ENCODE assay signal across 32 cellular contexts in the genomic region with DNA sequence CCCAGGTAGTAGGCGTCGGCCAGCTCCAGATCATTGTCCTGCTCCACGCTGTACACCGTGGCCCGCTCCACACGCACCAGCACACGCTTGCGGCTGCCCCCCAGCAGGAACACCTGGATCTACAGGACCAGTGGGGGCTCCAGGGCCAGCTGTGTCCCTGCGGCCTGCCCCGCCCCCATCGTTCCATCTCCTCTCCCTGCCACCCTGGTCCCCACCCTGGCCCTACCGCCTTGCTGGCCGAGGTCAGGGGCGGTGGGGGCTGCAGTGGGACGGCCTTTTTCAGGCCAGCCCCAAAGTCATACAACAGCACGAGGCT. TPM values are rescaled to one million over a fixed set of nuclear protein-coding genes. Genes with fewer than 3 reads are reported as not detected.
"Had no signal": no experiment of that assay in that cellular context is flagged by ENCODE, and none has a peak within 500 bp of the region (broad histone marks: within the 10 kb centered on the region; RNA-seq: fewer than 3 reads in every experiment).

No MANE protein-coding gene starts in this region.

- DNase-seq: naive thymus-derived CD4-positive, alpha-beta T cell; natural killer cell; nucleus accumbens; ovary; posterior cingulate gyrus; psoas muscle; right cardiac atrium; spleen; stimulated activated CD4-positive, alpha-beta T cell treated with anti-CD3 and anti-CD28 coated beads, Interleukin-12 subunit alpha, Interleukin-12 subunit beta, amount 100 ng/mL, for 4 hours; stimulated activated CD4-positive, alpha-beta T cell treated with anti-CD3 and anti-CD28 coated beads, Interleukin-1b, Interleukin-23, amount 100 ng/mL, for 48 hours; stimulated activated CD4-positive, alpha-beta T cell treated with anti-CD3 and anti-CD28 coated beads, Interleukin-4, amount 100 ng/mL, for 1 hour; stimulated activated CD4-positive, alpha-beta T cell treated with anti-CD3 and anti-CD28 coated beads, Interleukin-4, amount 100 ng/mL, for 4 hours; stimulated activated CD8-positive, alpha-beta memory T cell treated with anti-CD3 and anti-CD28 coated beads, Interleukin-4, amount 100 ng/mL, for 48 hours; stimulated activated naive CD4-positive, alpha-beta T cell; stimulated activated naive CD8-positive, alpha-beta T cell treated with anti-CD3 and anti-CD28 coated beads, Interleukin-15, amount 100 ng/mL, for 72 hours; stimulated activated naive CD8-positive, alpha-beta T cell treated with anti-CD3 and anti-CD28 coated beads, Interleukin-15, Interleukin-2, amounts not matched to agents 100 U/mL and 50 U/mL, for 24 hours; substantia nigra; testis; tibial artery; transverse colon had no signal

- H3K27me3 ChIP-seq: neural progenitor cell, neutrophil, ovary, spleen, suprapubic skin, testis, tibial artery, transverse colon, upper lobe of left lung, vagina had no signal

- H3K27ac ChIP-seq: neural progenitor cell, neutrophil, ovary, parathyroid adenoma, psoas muscle, skin epidermis, spleen, suprapubic skin, testis, tibial artery, transverse colon, upper lobe of left lung, vagina had no signal

- H3K4me1 ChIP-seq: neural progenitor cell, parathyroid adenoma, tibial artery, transverse colon, upper lobe of left lung had no signal

- H3K27me3 Mint-ChIP-seq: naive thymus-derived CD4-positive, alpha-beta T cell; progenitor cell of endocrine pancreas; stimulated activated memory B cell treated with anti-CD40 and anti-IgM and Interleukin-4, amounts not matched to agents 10 μg/mL and 1 μg/mL and 100 μg/mL, for 72 hours; stimulated activated naive CD8-positive, alpha-beta T cell treated with anti-CD3 and anti-CD28 coated beads, Interleukin-15, amount 100 ng/mL, for 72 hours had no signal

- H3K27ac Mint-ChIP-seq: naive thymus-derived CD4-positive, alpha-beta T cell; natural killer cell; nephron; neural progenitor cell; progenitor cell of endocrine pancreas; stimulated activated memory B cell treated with anti-CD40 and anti-IgM and Interleukin-4, amounts not matched to agents 10 μg/mL and 1 μg/mL and 100 μg/mL, for 72 hours; stimulated activated naive CD8-positive, alpha-beta T cell treated with anti-CD3 and anti-CD28 coated beads, Interleukin-15, amount 100 ng/mL, for 72 hours had no signal

- H3K79me2 ChIP-seq: parathyroid adenoma had no signal

- H3K36me3 ChIP-seq: neural progenitor cell, ovary had no signal

- H2AFZ ChIP-seq: neural progenitor cell, parathyroid adenoma had no signal

- H3K4me2 ChIP-seq: neural progenitor cell, smooth muscle cell had no signal

- H3K9me3 Mint-ChIP-seq: naive thymus-derived CD4-positive, alpha-beta T cell; natural killer cell; nephron; neural progenitor cell; stimulated activated memory B cell treated with anti-CD40 and anti-IgM and Interleukin-4, amounts not matched to agents 10 μg/mL and 1 μg/mL and 100 μg/mL, for 72 hours; stimulated activated naive CD8-positive, alpha-beta T cell treated with anti-CD3 and anti-CD28 coated beads, Interleukin-15, amount 100 ng/mL, for 72 hours had no signal

- H3K4me3 ChIP-seq: neural progenitor cell, ovary, psoas muscle, skin epidermis, smooth muscle cell, spleen, suprapubic skin, testis, tibial artery, transverse colon, upper lobe of left lung, vagina had no signal

- H3K4me1 Mint-ChIP-seq: naive thymus-derived CD4-positive, alpha-beta T cell; natural killer cell; nephron; neural progenitor cell had no signal

- H3K9ac ChIP-seq: neural progenitor cell, parathyroid adenoma had no signal

- H3K36me3 Mint-ChIP-seq: natural killer cell, neural progenitor cell had no signal

- H3K4me3 Mint-ChIP-seq: naive thymus-derived CD4-positive, alpha-beta T cell; natural killer cell; nephron; neural progenitor cell; stimulated activated memory B cell treated with anti-CD40 and anti-IgM and Interleukin-4, amounts not matched to agents 10 μg/mL and 1 μg/mL and 100 μg/mL, for 72 hours; stimulated activated naive CD8-positive, alpha-beta T cell treated with anti-CD3 and anti-CD28 coated beads, Interleukin-15, amount 100 ng/mL, for 72 hours had no signal

- H3K9me3 ChIP-seq: neutrophil, ovary, psoas muscle, spleen, suprapubic skin, testis, tibial artery, transverse colon, upper lobe of left lung, vagina had no signal

- ATAC-seq: naive thymus-derived CD4-positive, alpha-beta T cell; natural killer cell; psoas muscle; right cardiac atrium; sciatic nerve; stimulated activated memory B cell treated with anti-CD40 and anti-IgM and Interleukin-4, amounts not matched to agents 10 μg/mL and 1 μg/mL and 100 μg/mL, for 72 hours; stimulated activated naive CD8-positive, alpha-beta T cell treated with anti-CD3 and anti-CD28 coated beads, Interleukin-15, amount 100 ng/mL, for 72 hours; stimulated activated naive CD8-positive, alpha-beta T cell treated with anti-CD3 and anti-CD28 coated beads, Interleukin-15, Interleukin-2, amounts not matched to agents 100 U/mL and 50 U/mL, for 24 hours had no signal

RNA-seq across cellular contexts. Expression of a gene that starts 54.5 kb away (rescaled TPM):
- polyA plus RNA-seq: naive thymus-derived CD4-positive, alpha-beta T cell had no signal
